In genomic region chr19:42254083-42254849, GRCh38 we compare ENCODE assay signal across 8 cellular contexts. TPM values are rescaled to one million over a fixed set of nuclear protein-coding genes. Genes with fewer than 3 reads are reported as not detected.
DNase-seq lines count a peak whose midpoint lies in the region; ATAC-seq and TF ChIP-seq lines count a peak whose summit lies in the region.

No MANE protein-coding gene starts in this region.

- CTCF ChIA-PET in RWPE1 (lab: Yijun Ruan, JAX), result interaction anchor here (1.8 kb wide), 1 partner anchor 26 kb away, joined by 5 read pairs; no protein-coding TSS in a partner anchor

- no peak for TF ChIP-seq CTCF in RWPE1 (conservative IDR thresholded peaks at IDR 0.05; ENCODE audit: low read depth)

- DNase-seq in G401 (ENCODE audit: low spot score) (peak; percentile 60), RWPE1 (ENCODE audit: low spot score) (peak; percentile 60), globus pallidus (ENCODE audit: low spot score) (peak; percentile 87), occipital lobe (lab: John Stamatoyannopoulos, UW) (peak; percentile 61)
- DNase-seq in activated gamma-delta T cell treated with anti-CD3 and anti-CD28 coated beads, Interleukin-2, amount 50 U/mL, for 16 hours (ENCODE audit: low read depth), result peak; percentile 67

- POLR2A ChIA-PET in RWPE1 (lab: Yijun Ruan, JAX; ENCODE audit: low non-redundant PET), result no interaction called here

- in situ Hi-C loops in G401 (cut with HindIII; ENCODE audit: low sequenced_read_pairs), result no loop called here

- H3K27ac ChIP-seq in RWPE1 (peak overlapping the region; percentile 98), temporal lobe (ENCODE audit: low read depth, low read length) (peak overlapping the region; percentile 96)

- ATAC-seq in HG03097 (IDR thresholded peaks at IDR 0.05; ENCODE audit: low FRiP score, unreplicated experiment) (peak; percentile 24), GM19467 (IDR thresholded peaks at IDR 0.05; ENCODE audit: unreplicated experiment) (no peak)

RNA-seq across cellular contexts. Expression of gene ERF, which starts 0.7 kb away (rescaled TPM):
- total RNA-seq in G401 (2014; rRNA removed; shearing (Covaris generic)), result 157 and 165 TPM in 2 replicates
- 7.8 TPM for total RNA-seq in occipital lobe
- 5.7 TPM for total RNA-seq in temporal lobe

RNA-seq across cellular contexts. Expression of gene GSK3A, which starts 11.9 kb away (rescaled TPM):
- 30.0 and 37.1 TPM in 2 replicates for total RNA-seq in G401 (2014; rRNA removed; shearing (Covaris generic))
- total RNA-seq in occipital lobe, result 19.7 TPM
- total RNA-seq in temporal lobe, result 57.0 TPM

RNA-seq across cellular contexts. Expression of gene CIC, which starts 14.8 kb away (rescaled TPM):
- total RNA-seq in G401 (2014; rRNA removed; shearing (Covaris generic)), result 14.3 and 21.2 TPM in 2 replicates
- total RNA-seq in occipital lobe (19.5 TPM), temporal lobe (29.7 TPM)

RNA-seq across cellular contexts. Expression of gene ZNF526, which starts 34.2 kb away (rescaled TPM):
- total RNA-seq in G401 (2014; rRNA removed; shearing (Covaris generic)), result 7.9 and 13.6 TPM in 2 replicates
- 6.4 TPM for total RNA-seq in occipital lobe
- 3.7 TPM for total RNA-seq in temporal lobe

RNA-seq across cellular contexts. Expression of gene DEDD2, which starts 36.8 kb away (rescaled TPM):
- 41.1 and 52.0 TPM in 2 replicates for total RNA-seq in G401 (2014; rRNA removed; shearing (Covaris generic))
- total RNA-seq in occipital lobe, result 20.4 TPM
- total RNA-seq in temporal lobe, result 15.0 TPM

Comparison
In these comparisons a context has a peak if more than half of its experiments do, and no peak if none do; other contexts are left out.
1. RNA of gene ERF, which starts 0.7 kb away (total RNA-seq): 157 to 165 TPM in G401; 7.8 TPM in occipital lobe (single experiment) and 5.7 TPM in temporal lobe (single experiment); every median in the first group is over 10 times any median in the second.
2. Peak in every context shown above with its lines, with median percentiles within 50 percentile points of each other: DNase-seq.